ENCODE assay signal across 24 cellular contexts in the genomic region with DNA sequence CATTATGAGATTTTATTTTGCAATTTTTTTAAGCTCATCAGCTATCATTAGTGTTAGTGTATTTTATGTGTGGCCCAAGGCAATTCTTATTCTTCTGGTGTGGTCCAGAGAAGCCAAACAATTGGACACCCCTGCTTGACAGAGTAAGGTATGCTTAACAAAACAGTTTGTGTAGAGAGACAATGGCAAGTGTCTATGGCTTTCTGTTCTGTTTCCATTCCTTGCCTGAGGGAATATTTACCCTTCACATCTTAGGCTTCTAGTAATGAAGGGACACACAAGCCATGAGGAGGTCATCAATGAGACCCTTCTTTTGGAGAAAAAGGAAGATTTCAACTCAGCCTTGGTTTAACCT.
"Had no signal": no experiment of that assay in that cellular context is flagged by ENCODE, and none has a peak within 500 bp of the region (broad histone marks: within the 10 kb centered on the region; RNA-seq: fewer than 3 reads in every experiment).

No MANE protein-coding gene starts in this region.

- H3K4me1 ChIP-seq: gastrocnemius medialis, prostate gland, right atrium auricular region, suprapubic skin, thyroid gland, upper lobe of right lung, vagina had no signal

- H3K27me3 ChIP-seq: gastrocnemius medialis, right atrium auricular region, suprapubic skin, thyroid gland, upper lobe of right lung, vagina had no signal

- H3K4me3 ChIP-seq: gastrocnemius medialis, prostate gland, right atrium auricular region, smooth muscle cell, suprapubic skin, thyroid gland, upper lobe of right lung, vagina had no signal

- H3K27ac ChIP-seq: gastrocnemius medialis, prostate gland, right atrium auricular region, suprapubic skin, thyroid gland, upper lobe of right lung, vagina had no signal

- DNase-seq: cortex of kidney; foreskin fibroblast; gastrocnemius medialis; head of caudate nucleus; kidney; mesenchymal stem cell; midbrain; naive thymus-derived CD4-positive, alpha-beta T cell; nucleus accumbens; stimulated activated CD4-positive, alpha-beta T cell treated with anti-CD3 and anti-CD28 coated beads, Interleukin-12 subunit alpha, Interleukin-12 subunit beta, amount 100 ng/mL, for 4 hours; stimulated activated CD4-positive, alpha-beta T cell treated with anti-CD3 and anti-CD28 coated beads, Interleukin-1b, Interleukin-23, amount 100 ng/mL, for 48 hours; stimulated activated CD4-positive, alpha-beta T cell treated with anti-CD3 and anti-CD28 coated beads, Interleukin-4, amount 100 ng/mL, for 1 hour; stimulated activated CD8-positive, alpha-beta memory T cell treated with anti-CD3 and anti-CD28 coated beads, Interleukin-4, amount 100 ng/mL, for 48 hours; stimulated activated naive CD4-positive, alpha-beta T cell; stimulated activated naive CD8-positive, alpha-beta T cell treated with anti-CD3 and anti-CD28 coated beads, Interleukin-15, amount 100 ng/mL, for 72 hours; thyroid gland; upper lobe of right lung had no signal

- H3K9me3 ChIP-seq: gastrocnemius medialis, prostate gland, right atrium auricular region, suprapubic skin, thyroid gland, upper lobe of right lung, vagina had no signal

- ATAC-seq: gastrocnemius medialis; left lobe of liver; naive thymus-derived CD4-positive, alpha-beta T cell; sciatic nerve; stimulated activated naive CD8-positive, alpha-beta T cell treated with anti-CD3 and anti-CD28 coated beads, Interleukin-15, amount 100 ng/mL, for 72 hours; upper lobe of right lung had no signal

- H3K36me3 ChIP-seq: gastrocnemius medialis, prostate gland, right atrium auricular region, suprapubic skin, thyroid gland, upper lobe of right lung, vagina had no signal
